Comparison of ENCODE assay signal across 8 cellular contexts in genomic region chr1:234154320-234155251, GRCh38.
DNase-seq lines count a peak whose midpoint lies in the region; ATAC-seq and TF ChIP-seq lines count a peak whose summit lies in the region.

No MANE protein-coding gene starts in this region.

- no peaks in the 10 kb centered on the region for H4K20me1 ChIP-seq in OCI-LY3 (ENCODE audit: insufficient read depth, low read length)

- H3K27ac ChIP-seq in OCI-LY3 (ENCODE audit: low read length): no peak overlapping the region

- H3K4me3 ChIP-seq in GM12864 (ENCODE audit: low read depth, low read length): no peak overlapping the region
- H3K4me3 ChIP-seq in OCI-LY3 (ENCODE audit: low read length): no peak overlapping the region
- H3K4me3 ChIP-seq in choroid plexus epithelial cell (ENCODE audit: low read depth, low read length): no peak overlapping the region

- H3K9me3 ChIP-seq in OCI-LY3 (ENCODE audit: insufficient read depth, low read length): no peaks in the 10 kb centered on the region

- no peak overlapping the region for H3K4me2 ChIP-seq in OCI-LY3 (ENCODE audit: low read length)

- H3K9ac ChIP-seq in OCI-LY3 (ENCODE audit: low read length): no peak overlapping the region

- H3K36me3 ChIP-seq in OCI-LY3 (replicated peaks; ENCODE audit: low read depth, low read length): no peaks in the 10 kb centered on the region

- no peak overlapping the region for H2AFZ ChIP-seq in OCI-LY3 (ENCODE audit: low read depth, low read length)

- DNase-seq in AG08395 (ENCODE audit: low spot score): peak; percentile 57
- DNase-seq in GM12864 (ENCODE audit: low read depth): peak; percentile 26
- peak; percentile 62 for DNase-seq in LHCN-M2 (ENCODE audit: low read depth)
- DNase-seq in choroid plexus epithelial cell (ENCODE audit: low read depth): peak; percentile 85
- peak; percentile 63 to 76 for DNase-seq in lung microvascular endothelial cell (ENCODE audit: low read depth in 2 of 2)

- peaks cover 7% of the 10 kb centered on the region; the same call in 1 of the 2 replicates for H3K27me3 ChIP-seq in OCI-LY3 (ENCODE audit: low read depth, low read length)

- no peaks in the 10 kb centered on the region for H3K79me2 ChIP-seq in OCI-LY3 (ENCODE audit: low read length)

- H3K4me1 ChIP-seq in OCI-LY3 (ENCODE audit: low read length): no peaks in the 10 kb centered on the region

- TF ChIP-seq CTCF in GM12864 (IDR thresholded peaks at IDR 0.05; ENCODE audit: low read depth, low read length, missing control alignments): peak; percentile 71
- TF ChIP-seq CTCF in OCI-LY3 (IDR thresholded peaks at IDR 0.05; ENCODE audit: low read depth, low read length): peak; percentile 95
- TF ChIP-seq CTCF in choroid plexus epithelial cell (conservative IDR thresholded peaks at IDR 0.05; ENCODE audit: low read depth, low read length): peak; percentile 76

- ATAC-seq in HG03378 (IDR thresholded peaks at IDR 0.05; ENCODE audit: unreplicated experiment): no peak
- ATAC-seq in HG03457 (IDR thresholded peaks at IDR 0.05; ENCODE audit: unreplicated experiment): no peak

Comparison
In these comparisons a context has a peak if more than half of its experiments do, and no peak if none do; other contexts are left out.
1. DNase-seq: peak in every context shown above with its lines; median percentile 85 in choroid plexus epithelial cell; 70 in lung microvascular endothelial cell; 62 in LHCN-M2; 57 in AG08395; 26 in GM12864.